Comparison of ENCODE assay signal across 1 cellular context in genomic region chr2:67451086-67451832, GRCh38.
TF ChIP-seq lines count a peak whose summit lies in the region.

No MANE protein-coding gene starts in this region.

TF ChIP-seq in A549, 52 proteins besides CTCF, POLR2A, EP300 and RAD21 (continued from another document):
- TF ChIP-seq REST (IDR thresholded peaks at IDR 0.05) (no peak), HOXB5 (CRISPR knock-in tag; IDR thresholded peaks at IDR 0.05) (no peak), BHLHE40 (IDR thresholded peaks at IDR 0.05; ENCODE audit: low read depth, low read length) (no peak), HDAC2 (IDR thresholded peaks at IDR 0.05) (no peak), FOSL2 (IDR thresholded peaks at IDR 0.05) (no peak), FOSL2 (CRISPR knock-in tag; IDR thresholded peaks at IDR 0.05) (no peak), JUNB (IDR thresholded peaks at IDR 0.05) (no peak), EHMT2 (IDR thresholded peaks at IDR 0.05; ENCODE audit: low read depth) (no peak), NPAS2 (CRISPR knock-in tag; IDR thresholded peaks at IDR 0.05; ENCODE audit: borderline replicate concordance) (no peak), FOSB (CRISPR knock-in tag; IDR thresholded peaks at IDR 0.05) (no peak), GATA3 (IDR thresholded peaks at IDR 0.05; ENCODE audit: borderline replicate concordance) (no peak), PHF8 (IDR thresholded peaks at IDR 0.05; ENCODE audit: borderline replicate concordance, low read depth) (no peak), HMGXB4 (CRISPR knock-in tag; IDR thresholded peaks at IDR 0.05; ENCODE audit: borderline replicate concordance) (no peak), SREBF2 (IDR thresholded peaks at IDR 0.05) (no peak), RNF2 (IDR thresholded peaks at IDR 0.05; ENCODE audit: borderline replicate concordance, low read depth) (no peak), POLR2AphosphoS2 (conservative IDR thresholded peaks at IDR 0.05; ENCODE audit: low read length) (no peak), CEBPB (IDR thresholded peaks at IDR 0.05) (no peak), FOXS1 (CRISPR knock-in tag; IDR thresholded peaks at IDR 0.05) (no peak)
- TF ChIP-seq, protein P1, sequence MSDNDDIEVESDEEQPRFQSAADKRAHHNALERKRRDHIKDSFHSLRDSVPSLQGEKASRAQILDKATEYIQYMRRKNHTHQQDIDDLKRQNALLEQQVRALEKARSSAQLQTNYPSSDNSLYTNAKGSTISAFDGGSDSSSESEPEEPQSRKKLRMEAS (IDR thresholded peaks at IDR 0.05): no peak
